Comparison of ENCODE assay signal across 18 cellular contexts in the genomic region with DNA sequence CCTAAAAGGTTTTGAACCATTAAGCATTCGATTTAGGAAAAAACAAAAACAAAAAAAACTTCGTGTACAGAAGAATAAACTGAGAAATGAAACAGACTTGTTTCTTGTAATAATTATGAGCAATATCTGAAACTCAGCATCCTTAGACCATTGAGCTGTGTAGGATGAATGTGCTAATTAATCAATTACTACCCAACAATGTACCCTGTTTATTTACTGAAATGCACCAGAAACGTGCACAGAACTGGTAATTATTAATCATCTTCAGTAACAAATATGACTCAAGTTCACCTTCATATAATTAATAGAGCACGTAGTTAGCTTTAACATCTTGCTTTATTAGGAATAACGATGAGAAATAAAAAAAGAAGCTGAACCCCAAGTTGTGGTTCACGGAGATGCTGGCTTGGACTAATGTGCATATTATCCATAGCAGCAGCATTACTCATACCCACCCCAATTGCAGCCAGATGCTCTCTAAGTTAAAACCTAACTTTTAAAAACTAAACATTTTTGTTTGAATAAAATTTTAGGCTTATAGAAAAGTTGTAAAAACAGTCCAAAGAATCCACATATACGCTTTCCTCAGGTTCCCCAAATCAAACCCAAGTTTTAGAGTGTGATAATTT. TPM values are rescaled to one million over a fixed set of nuclear protein-coding genes. Genes with fewer than 3 reads are reported as not detected.
A peak's percentile ranks its signal among the peaks of the same experiment; 100 is the strongest.
DNase-seq lines count a peak whose midpoint lies in the region; ATAC-seq and TF ChIP-seq lines count a peak whose summit lies in the region.
"Had no signal": no experiment of that assay in that cellular context is flagged by ENCODE, and none has a peak within 500 bp of the region (broad histone marks: within the 10 kb centered on the region; RNA-seq: fewer than 3 reads in every experiment).

No MANE protein-coding gene starts in this region.

- H3K4me1 ChIP-seq in GM23248 (ENCODE audit: insufficient read depth) (peaks cover 35% of the 10 kb centered on the region), SK-N-SH (ENCODE audit: control insufficient read depth in 1 of 2, insufficient read depth in 2 of 2, low read depth in 1 of 2, low read length in 1 of 2) (peaks cover 0 to 12% of the 10 kb centered on the region in 2 experiments; a peak in 1 of 4 replicates), skeletal muscle satellite cell (ENCODE audit: control insufficient read depth, insufficient read depth, low read length) (peaks cover 35% of the 10 kb centered on the region), HAP-1 (0 out of 2 replicates have a peak, but pooled peaks cover 5% of the 10 kb centered on the region)
- H3K4me1 ChIP-seq: pancreas had no signal

- in situ Hi-C loops in GM23248 (cut with MboI) = no loop called here
- in situ Hi-C loops in HAP-1 (cut with MboI; ENCODE audit: low sequenced_read_pairs) = no loop called here

- H3K27ac ChIP-seq in GM23248 (peak overlapping the region; percentile 72), SK-N-SH (ENCODE audit: low read depth in 2 of 2, low read length in 1 of 2) (peak overlapping the region; percentile 64 to 69; a peak in 3 of 4 replicates)
- H3K27ac ChIP-seq: coronary artery, pancreas, tibial nerve had no signal

- peak overlapping the region; percentile 34 for H2AFZ ChIP-seq in GM23248
- H2AFZ ChIP-seq in SK-N-SH (ENCODE audit: low read depth) = peak overlapping the region; percentile 68; the same call in 1 of the 2 replicates

- H3K9me2 ChIP-seq in GM23248 (ENCODE audit: insufficient read depth) (no peaks in the 10 kb centered on the region), SK-N-SH (no peaks in the 10 kb centered on the region)

- no peaks in the 10 kb centered on the region for H4K20me1 ChIP-seq in GM23248 (ENCODE audit: insufficient read depth)
- no peaks in the 10 kb centered on the region for H4K20me1 ChIP-seq in SK-N-SH (ENCODE audit: insufficient read depth)

- POLR2A ChIA-PET in SK-N-SH (lab: Yijun Ruan, JAX) = no interaction called here

- H3F3A ChIP-seq in GM23248 (ENCODE audit: insufficient read depth) = peaks cover 27% of the 10 kb centered on the region
- H3F3A ChIP-seq in SK-N-SH (replicated peaks; ENCODE audit: insufficient read depth) = peaks cover 14% of the 10 kb centered on the region

- TF ChIP-seq RAD21 in SK-N-SH (IDR thresholded peaks at IDR 0.05; ENCODE audit: low read length) = no peak

- peak overlapping the region; percentile 19; the same call in 1 of the 2 replicates for H3K4me3 ChIP-seq in GM23248
- H3K4me3 ChIP-seq in SK-N-SH (ENCODE audit: low read depth in 2 of 2, low read length in 1 of 2) = no peak overlapping the region
- H3K4me3 ChIP-seq in skeletal muscle satellite cell (ENCODE audit: low read length) = no peak overlapping the region
- H3K4me3 ChIP-seq in HAP-1 = no peak overlapping the region
- H3K4me3 ChIP-seq: coronary artery, pancreas, skin epidermis, tibial nerve had no signal

- H3K27me3 ChIP-seq in GM23248 (replicated peaks; ENCODE audit: insufficient read depth) = no peaks in the 10 kb centered on the region
- no peaks in the 10 kb centered on the region for H3K27me3 ChIP-seq in SK-N-SH (ENCODE audit: insufficient read depth)
- no peaks in the 10 kb centered on the region for H3K27me3 ChIP-seq in skeletal muscle satellite cell (ENCODE audit: control insufficient read depth, insufficient read depth, low read length)
- H3K27me3 ChIP-seq in HAP-1 (ENCODE audit: low read depth) = no peaks in the 10 kb centered on the region
- H3K27me3 ChIP-seq: pancreas, tibial nerve had no signal

- CTCF ChIA-PET in SK-N-SH (lab: Yijun Ruan, JAX) = interaction anchor here (1.0 to 2.1 kb wide), 2 partner anchors 11 to 53 kb away, joined by 3 to 8 read pairs; no protein-coding TSS in a partner anchor

- no peaks in the 10 kb centered on the region for H3K36me3 ChIP-seq in GM23248 (ENCODE audit: low read depth)
- H3K36me3 ChIP-seq in SK-N-SH (replicated peaks in 1 of 2; ENCODE audit: control insufficient read depth in 1 of 2, insufficient read depth in 2 of 2, low read length in 1 of 2) = peaks cover 0 to 9% of the 10 kb centered on the region in 2 experiments
- H3K36me3 ChIP-seq in skeletal muscle satellite cell (ENCODE audit: insufficient read depth, low read length) = no peaks in the 10 kb centered on the region
- H3K36me3 ChIP-seq in HAP-1 (replicated peaks) = no peaks in the 10 kb centered on the region; the same call in 1 of the 2 replicates

- DNase-seq in GM23248 (peak; percentile 90), SK-N-SH (no peak), fibroblast of peridontal ligament (ENCODE audit: extremely low read depth) (peak; percentile 76), HAP-1 (ENCODE audit: low spot score in 2 of 2) (no peak), NCI-H187 (lab: John Stamatoyannopoulos, UW) (no peak)
- DNase-seq in activated CD8-positive, alpha-beta memory T cell treated with anti-CD3 and anti-CD28 coated beads for 24 hours = no peak
- DNase-seq: activated CD4-positive, alpha-beta memory T cell treated with anti-CD3 and anti-CD28 coated beads for 36 hours; CD8-positive, alpha-beta memory T cell; NCI-H1694 treated with DMSO at 0.1 percent for 48 hours; NCI-H526; pancreas; PC-3 had no signal

- 28 to 31% methylated on average over 7 of the region's 7 CpGs for WGBS in GM23248 (ENCODE audit: low coverage in 1 of 2, low lambda C conversion rate in 2 of 2, missing lambda C conversion rate in 2 of 2), 2 experiments
- WGBS in SK-N-SH (ENCODE audit: low lambda C conversion rate) = 54% methylated on average over 7 of the region's 7 CpGs

- ATAC-seq in HG03039 (IDR thresholded peaks at IDR 0.05; ENCODE audit: unreplicated experiment) = no peak
- ATAC-seq: left lobe of liver, pancreas, PC-3 had no signal

- H3K4me2 ChIP-seq in GM23248 (ENCODE audit: unreplicated experiment) (peak overlapping the region; percentile 75), SK-N-SH (peak overlapping the region; percentile 45), skeletal muscle satellite cell (ENCODE audit: low read length) (peak overlapping the region; percentile 58)

- TF ChIP-seq CTCF in SK-N-SH (IDR thresholded peaks at IDR 0.05) = no peak

- H3K9ac ChIP-seq in GM23248 = 0 out of 2 replicates have a peak overlapping the region, but pooled peaks have one; percentile 7
- H3K9ac ChIP-seq in SK-N-SH = no peak overlapping the region
- H3K9ac ChIP-seq in skeletal muscle satellite cell (ENCODE audit: low read depth, low read length) = peak overlapping the region; percentile 63

- no peaks in the 10 kb centered on the region for H3K79me2 ChIP-seq in GM23248 (ENCODE audit: insufficient read depth)
- no peaks in the 10 kb centered on the region for H3K79me2 ChIP-seq in SK-N-SH (ENCODE audit: insufficient read depth)

- TF ChIP-seq EP300 in SK-N-SH (IDR thresholded peaks at IDR 0.05; ENCODE audit: borderline replicate concordance in 1 of 2, low read depth in 1 of 2, low read length in 1 of 2) = no peak

- H3K9me3 ChIP-seq in GM23248 (ENCODE audit: low read depth) (no peaks in the 10 kb centered on the region), SK-N-SH (no peaks in the 10 kb centered on the region), skeletal muscle satellite cell (replicated peaks; ENCODE audit: low read length) (no peaks in the 10 kb centered on the region), HAP-1 (no peaks in the 10 kb centered on the region)
- H3K9me3 ChIP-seq: pancreas, tibial nerve had no signal

TF ChIP-seq in SK-N-SH, 30 proteins besides CTCF, POLR2A, EP300 and RAD21 (continues in another document):
- TF ChIP-seq RXRA (IDR thresholded peaks at IDR 0.05; ENCODE audit: borderline replicate concordance, low read depth) (0 out of 2 replicates have a peak, but pooled peaks have one; percentile 18), JUND (IDR thresholded peaks at IDR 0.05) (peak; percentile 92), TCF12 (IDR thresholded peaks at IDR 0.05) (peak; percentile 92), TEAD4 (IDR thresholded peaks at IDR 0.05; ENCODE audit: borderline replicate concordance, insufficient read depth) (peak; percentile 82)
- TF ChIP-seq, protein P1, sequence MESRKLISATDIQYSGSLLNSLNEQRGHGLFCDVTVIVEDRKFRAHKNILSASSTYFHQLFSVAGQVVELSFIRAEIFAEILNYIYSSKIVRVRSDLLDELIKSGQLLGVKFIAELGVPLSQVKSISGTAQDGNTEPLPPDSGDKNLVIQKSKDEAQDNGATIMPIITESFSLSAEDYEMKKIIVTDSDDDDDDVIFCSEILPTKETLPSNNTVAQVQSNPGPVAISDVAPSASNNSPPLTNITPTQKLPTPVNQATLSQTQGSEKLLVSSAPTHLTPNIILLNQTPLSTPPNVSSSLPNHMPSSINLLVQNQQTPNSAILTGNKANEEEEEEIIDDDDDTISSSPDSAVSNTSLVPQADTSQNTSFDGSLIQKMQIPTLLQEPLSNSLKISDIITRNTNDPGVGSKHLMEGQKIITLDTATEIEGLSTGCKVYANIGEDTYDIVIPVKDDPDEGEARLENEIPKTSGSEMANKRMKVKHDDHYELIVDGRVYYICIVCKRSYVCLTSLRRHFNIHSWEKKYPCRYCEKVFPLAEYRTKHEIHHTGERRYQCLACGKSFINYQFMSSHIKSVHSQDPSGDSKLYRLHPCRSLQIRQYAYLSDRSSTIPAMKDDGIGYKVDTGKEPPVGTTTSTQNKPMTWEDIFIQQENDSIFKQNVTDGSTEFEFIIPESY (IDR thresholded peaks at IDR 0.05; ENCODE audit: borderline replicate concordance, low read depth) = no peak
- TF ChIP-seq, protein P2, sequence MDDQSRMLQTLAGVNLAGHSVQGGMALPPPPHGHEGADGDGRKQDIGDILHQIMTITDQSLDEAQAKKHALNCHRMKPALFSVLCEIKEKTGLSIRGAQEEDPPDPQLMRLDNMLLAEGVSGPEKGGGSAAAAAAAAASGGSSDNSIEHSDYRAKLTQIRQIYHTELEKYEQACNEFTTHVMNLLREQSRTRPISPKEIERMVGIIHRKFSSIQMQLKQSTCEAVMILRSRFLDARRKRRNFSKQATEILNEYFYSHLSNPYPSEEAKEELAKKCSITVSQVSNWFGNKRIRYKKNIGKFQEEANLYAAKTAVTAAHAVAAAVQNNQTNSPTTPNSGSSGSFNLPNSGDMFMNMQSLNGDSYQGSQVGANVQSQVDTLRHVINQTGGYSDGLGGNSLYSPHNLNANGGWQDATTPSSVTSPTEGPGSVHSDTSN (IDR thresholded peaks at IDR 0.05) = 0 out of 2 replicates have a peak, but pooled peaks have one; percentile 14

RNA-seq across cellular contexts. Expression of gene C15orf61, which starts 10.2 kb away (rescaled TPM):
- 2.8 and 3.7 TPM in 2 replicates for total RNA-seq in GM23248 (2014; rRNA removed; shearing (Covaris generic))
- polyA plus RNA-seq in GM23248 (2016; fragmentation: Nextera tagmentation; extraction: Ambion mirVana) = 9.1 and 10.5 TPM in 2 replicates
- 2.9 and 4.0 TPM in 2 replicates for polyA plus RNA-seq in SK-N-SH (2012; rRNA removed)
- polyA plus RNA-seq in SK-N-SH (2012; cell fraction: cytosol; rRNA removed) = 3.7 and 4.3 TPM in 2 replicates
- polyA plus RNA-seq in SK-N-SH (2012; cell fraction: nucleus; rRNA removed) = 3.7 and 4.1 TPM in 2 replicates
- total RNA-seq in skeletal muscle satellite cell (2012; rRNA removed) = 1.7 and 3.8 TPM in 2 replicates

RNA-seq across cellular contexts. Expression of gene MAP2K5, which starts 31.8 kb away (rescaled TPM):
- 2.8 and 2.9 TPM in 2 replicates for total RNA-seq in GM23248 (2014; rRNA removed; shearing (Covaris generic))
- polyA plus RNA-seq in GM23248 (2016; fragmentation: Nextera tagmentation; extraction: Ambion mirVana) = 15.0 and 15.6 TPM in 2 replicates
- 3.8 and 6.2 TPM in 2 replicates for polyA plus RNA-seq in SK-N-SH (2012; rRNA removed)
- polyA plus RNA-seq in SK-N-SH (2012; cell fraction: cytosol; rRNA removed) = 6.8 and 7.8 TPM in 2 replicates
- polyA plus RNA-seq in SK-N-SH (2012; cell fraction: nucleus; rRNA removed) = 9.2 and 10.9 TPM in 2 replicates
- total RNA-seq in skeletal muscle satellite cell (2012; rRNA removed) = 2.8 and 3.5 TPM in 2 replicates

Comparison
In these comparisons a context has a peak if more than half of its experiments do, and no peak if none do; other contexts are left out.
1. DNase-seq: peak in GM23248 (single experiment) and fibroblast of peridontal ligament (single experiment); none in SK-N-SH (single experiment), activated CD8-positive, alpha-beta memory T cell treated with anti-CD3 and anti-CD28 coated beads for 24 hours (single experiment), HAP-1 (0 of 2) and NCI-H187 (0 of 2).
2. Peak in every context shown above with its lines, with median percentiles within 50 percentile points of each other: H3K4me2 ChIP-seq.